ENCODE assay signal across 23 cellular contexts in the genomic region with DNA sequence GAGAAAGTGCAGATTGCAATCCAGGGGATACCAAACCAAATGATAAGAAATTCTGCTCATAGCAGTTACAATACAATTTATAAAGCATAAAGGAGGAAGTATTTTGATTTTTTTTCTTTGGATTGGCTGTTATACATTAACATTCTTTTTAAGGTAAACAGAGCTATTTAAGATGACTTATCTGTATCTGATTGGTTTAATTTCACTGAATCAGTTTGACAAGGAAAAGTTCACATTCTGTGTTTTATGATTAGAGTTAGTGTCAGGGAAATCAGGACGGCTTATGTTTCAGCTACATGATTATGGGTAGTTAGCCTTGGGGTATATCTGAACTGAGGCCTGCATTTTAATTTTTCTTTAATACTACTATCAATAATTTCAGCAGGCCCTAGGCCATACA.
"Had no signal": no experiment of that assay in that cellular context is flagged by ENCODE, and none has a peak within 500 bp of the region (broad histone marks: within the 10 kb centered on the region; RNA-seq: fewer than 3 reads in every experiment).

No MANE protein-coding gene starts in this region.

- H3K36me3 ChIP-seq: esophagus squamous epithelium, gastroesophageal sphincter, heart left ventricle, left lung, lower lobe of right lung had no signal

- DNase-seq: cortex of kidney; effector CD8-positive, alpha-beta T cell; effector memory CD8-positive, alpha-beta T cell; endodermal cell; erythroblast; esophagus squamous epithelium; foreskin fibroblast; heart left ventricle; hypothalamus; immature natural killer cell; islet precursor cell; kidney; kidney glomerular epithelial cell; left lung; left ventricle myocardium superior; lower lobe of right lung; mesenchymal stem cell had no signal

- ATAC-seq: effector memory CD8-positive, alpha-beta T cell; esophagus mucosa; gastroesophageal sphincter; heart left ventricle; left lung; left ventricle myocardium superior; lower lobe of right lung had no signal

- H3K4me3 ChIP-seq: esophagus squamous epithelium, gastroesophageal sphincter, heart left ventricle, hepatocyte, left lung, lower lobe of right lung had no signal

- H3K27ac ChIP-seq: epithelial cell of prostate, esophagus squamous epithelium, gastroesophageal sphincter, heart left ventricle, hepatocyte, left lung, lower lobe of right lung had no signal

- H3K79me2 ChIP-seq: hepatocyte had no signal

- H3K4me1 Mint-ChIP-seq: endodermal cell, immature natural killer cell, mesothelial cell of epicardium had no signal

- H3K27ac Mint-ChIP-seq: dendritic cell treated with granulocyte-macrophage colony-stimulating factor and Interleukin-4, amounts not matched to agents 40 ng/mL and 50 ng/mL, for 4 days; effector memory CD8-positive, alpha-beta T cell; endodermal cell; immature natural killer cell; mesothelial cell of epicardium had no signal

- H2AFZ ChIP-seq: hepatocyte had no signal

- H3K4me1 ChIP-seq: esophagus squamous epithelium, gastroesophageal sphincter, heart left ventricle, left lung, lower lobe of right lung had no signal

- H3K4me3 Mint-ChIP-seq: dendritic cell treated with granulocyte-macrophage colony-stimulating factor and Interleukin-4, amounts not matched to agents 40 ng/mL and 50 ng/mL, for 4 days; effector memory CD8-positive, alpha-beta T cell; endodermal cell; immature natural killer cell; mesothelial cell of epicardium had no signal

- H3K27me3 Mint-ChIP-seq: dendritic cell treated with granulocyte-macrophage colony-stimulating factor and Interleukin-4, amounts not matched to agents 40 ng/mL and 50 ng/mL, for 4 days; effector memory CD8-positive, alpha-beta T cell had no signal

- H3K4me2 ChIP-seq: hepatocyte had no signal

- H3K9me3 ChIP-seq: esophagus squamous epithelium, gastroesophageal sphincter, left lung, lower lobe of right lung had no signal

- H3K9me3 Mint-ChIP-seq: endodermal cell, mesothelial cell of epicardium had no signal

- H3K27me3 ChIP-seq: esophagus squamous epithelium, gastroesophageal sphincter, heart left ventricle, hepatocyte, left lung had no signal
